In the genomic region with DNA sequence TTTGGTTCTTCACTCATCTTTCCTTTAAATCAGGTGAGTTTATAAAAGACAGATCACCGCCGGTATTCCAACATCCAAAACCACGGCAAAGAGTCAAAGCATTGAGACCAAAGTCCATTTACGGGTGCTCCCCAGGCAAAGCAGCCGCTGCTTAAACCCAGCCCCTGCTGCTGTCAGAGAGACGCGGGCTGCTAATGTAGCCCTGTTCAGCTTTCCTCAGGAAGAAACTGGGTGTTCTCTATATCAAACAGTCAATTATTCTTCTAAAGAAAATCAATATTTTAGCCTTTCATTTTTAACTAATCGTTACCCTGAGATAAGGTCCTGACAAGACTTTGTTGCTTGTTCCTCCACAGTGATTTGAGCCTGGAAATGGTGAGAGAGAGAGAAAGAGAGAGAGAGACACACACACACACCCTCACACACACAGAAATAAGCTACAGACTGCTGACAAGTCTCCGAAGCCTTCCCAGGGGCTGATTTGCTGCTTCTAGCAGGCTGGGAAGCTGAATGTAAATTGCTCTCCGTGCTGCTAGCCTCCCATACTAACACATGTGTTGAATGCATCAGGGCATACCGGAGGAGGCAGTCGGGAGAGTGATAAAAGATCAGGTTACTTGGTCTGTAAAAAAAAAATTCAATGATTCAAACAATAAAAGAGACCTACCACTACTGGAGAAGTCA, we compare ENCODE assay signal across 1 cellular context.
A peak's percentile ranks its signal among the peaks of the same experiment; 100 is the strongest.
TF ChIP-seq lines count a peak whose summit lies in the region.

No MANE protein-coding gene starts in this region.

TF ChIP-seq in HEK293, 187 proteins besides CTCF, POLR2A, EP300 and RAD21 (continued from another document and continues in another):
- TF ChIP-seq, protein P1, sequence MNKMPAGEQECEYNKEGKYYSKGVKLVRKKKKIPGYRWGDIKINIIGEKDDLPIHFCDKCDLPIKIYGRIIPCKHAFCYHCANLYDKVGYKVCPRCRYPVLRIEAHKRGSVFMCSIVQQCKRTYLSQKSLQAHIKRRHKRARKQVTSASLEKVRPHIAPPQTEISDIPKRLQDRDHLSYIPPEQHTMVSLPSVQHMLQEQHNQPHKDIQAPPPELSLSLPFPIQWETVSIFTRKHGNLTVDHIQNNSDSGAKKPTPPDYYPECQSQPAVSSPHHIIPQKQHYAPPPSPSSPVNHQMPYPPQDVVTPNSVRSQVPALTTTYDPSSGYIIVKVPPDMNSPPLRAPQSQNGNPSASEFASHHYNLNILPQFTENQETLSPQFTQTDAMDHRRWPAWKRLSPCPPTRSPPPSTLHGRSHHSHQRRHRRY (tag by site-specific recombination; IDR thresholded peaks at IDR 0.05) = no peak
- TF ChIP-seq SCRT2 (tag by site-specific recombination; IDR thresholded peaks at IDR 0.05) (peak; percentile 88), ZNF747 (tag by site-specific recombination; IDR thresholded peaks at IDR 0.05) (no peak), TRIM28 (IDR thresholded peaks at IDR 0.05; ENCODE audit: borderline replicate concordance, low read length) (peak; percentile 51; the same call in 1 of the 2 replicates), ZBTB17 (tag by site-specific recombination; IDR thresholded peaks at IDR 0.05) (peak; percentile 87), ZNF341 (tag by site-specific recombination; IDR thresholded peaks at IDR 0.05; ENCODE audit: low read depth) (no peak), ZNF677 (tag by site-specific recombination; IDR thresholded peaks at IDR 0.05) (no peak), ZNF214 (tag by site-specific recombination; IDR thresholded peaks at IDR 0.05; ENCODE audit: borderline replicate concordance) (no peak), SCRT1 (tag by site-specific recombination; IDR thresholded peaks at IDR 0.05; ENCODE audit: borderline replicate concordance) (peak; percentile 75), ZNF366 (tag by site-specific recombination; conservative IDR thresholded peaks at IDR 0.05) (peak; percentile 47), ZNF76 (tag by site-specific recombination; IDR thresholded peaks at IDR 0.05; ENCODE audit: borderline replicate concordance, low read depth) (peak; percentile 45; the same call in 1 of the 2 replicates), ZNF335 (tag by site-specific recombination; conservative IDR thresholded peaks at IDR 0.05) (peak; percentile 64), ZNF37A (tag by site-specific recombination; IDR thresholded peaks at IDR 0.05) (no peak), ZSCAN16 (tag by site-specific recombination; IDR thresholded peaks at IDR 0.05) (no peak), BCL11A (tag by site-specific recombination; IDR thresholded peaks at IDR 0.05; ENCODE audit: low read depth) (no peak), ZNF555 (tag by site-specific recombination; conservative IDR thresholded peaks at IDR 0.05) (no peak), ZFP37 (tag by site-specific recombination; IDR thresholded peaks at IDR 0.05) (peak; percentile 62; the same call in 1 of the 2 replicates), ZNF416 (tag by site-specific recombination; IDR thresholded peaks at IDR 0.05) (no peak), ZNF2 (tag by site-specific recombination; IDR thresholded peaks at IDR 0.05) (peak; percentile 45; the same call in 1 of the 2 replicates), ZNF394 (tag by site-specific recombination; IDR thresholded peaks at IDR 0.05; ENCODE audit: borderline replicate concordance) (peak; percentile 19; the same call in 1 of the 2 replicates), ZNF48 (tag by site-specific recombination; IDR thresholded peaks at IDR 0.05) (no peak), ZNF223 (tag by site-specific recombination; IDR thresholded peaks at IDR 0.05) (no peak), ZNF274 (IDR thresholded peaks at IDR 0.05; ENCODE audit: low read length) (no peak), ZNF274 (tag by site-specific recombination; IDR thresholded peaks at IDR 0.05; ENCODE audit: borderline replicate concordance) (no peak), ZNF776 (tag by site-specific recombination; IDR thresholded peaks at IDR 0.05; ENCODE audit: borderline replicate concordance) (no peak), ZNF16 (tag by site-specific recombination; IDR thresholded peaks at IDR 0.05; ENCODE audit: low read depth) (no peak), GLIS2 (tag by site-specific recombination; IDR thresholded peaks at IDR 0.05) (no peak), ZNF202 (tag by site-specific recombination; IDR thresholded peaks at IDR 0.05; ENCODE audit: borderline replicate concordance) (no peak), ZNF354C (tag by site-specific recombination; IDR thresholded peaks at IDR 0.05; ENCODE audit: borderline replicate concordance, low read depth) (no peak)
- TF ChIP-seq, protein P2, sequence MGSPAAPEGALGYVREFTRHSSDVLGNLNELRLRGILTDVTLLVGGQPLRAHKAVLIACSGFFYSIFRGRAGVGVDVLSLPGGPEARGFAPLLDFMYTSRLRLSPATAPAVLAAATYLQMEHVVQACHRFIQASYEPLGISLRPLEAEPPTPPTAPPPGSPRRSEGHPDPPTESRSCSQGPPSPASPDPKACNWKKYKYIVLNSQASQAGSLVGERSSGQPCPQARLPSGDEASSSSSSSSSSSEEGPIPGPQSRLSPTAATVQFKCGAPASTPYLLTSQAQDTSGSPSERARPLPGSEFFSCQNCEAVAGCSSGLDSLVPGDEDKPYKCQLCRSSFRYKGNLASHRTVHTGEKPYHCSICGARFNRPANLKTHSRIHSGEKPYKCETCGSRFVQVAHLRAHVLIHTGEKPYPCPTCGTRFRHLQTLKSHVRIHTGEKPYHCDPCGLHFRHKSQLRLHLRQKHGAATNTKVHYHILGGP (tag by site-specific recombination; IDR thresholded peaks at IDR 0.05) = no peak
- TF ChIP-seq, protein P3, sequence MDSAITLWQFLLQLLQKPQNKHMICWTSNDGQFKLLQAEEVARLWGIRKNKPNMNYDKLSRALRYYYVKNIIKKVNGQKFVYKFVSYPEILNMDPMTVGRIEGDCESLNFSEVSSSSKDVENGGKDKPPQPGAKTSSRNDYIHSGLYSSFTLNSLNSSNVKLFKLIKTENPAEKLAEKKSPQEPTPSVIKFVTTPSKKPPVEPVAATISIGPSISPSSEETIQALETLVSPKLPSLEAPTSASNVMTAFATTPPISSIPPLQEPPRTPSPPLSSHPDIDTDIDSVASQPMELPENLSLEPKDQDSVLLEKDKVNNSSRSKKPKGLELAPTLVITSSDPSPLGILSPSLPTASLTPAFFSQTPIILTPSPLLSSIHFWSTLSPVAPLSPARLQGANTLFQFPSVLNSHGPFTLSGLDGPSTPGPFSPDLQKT (IDR thresholded peaks at IDR 0.05; ENCODE audit: borderline replicate concordance, low read depth, low read length) = no peak
- TF ChIP-seq, protein P4, sequence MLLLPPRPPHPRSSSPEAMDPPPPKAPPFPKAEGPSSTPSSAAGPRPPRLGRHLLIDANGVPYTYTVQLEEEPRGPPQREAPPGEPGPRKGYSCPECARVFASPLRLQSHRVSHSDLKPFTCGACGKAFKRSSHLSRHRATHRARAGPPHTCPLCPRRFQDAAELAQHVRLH (tag by site-specific recombination; IDR thresholded peaks at IDR 0.05) = 0 out of 2 replicates have a peak, but pooled peaks have one; percentile 49
- TF ChIP-seq, protein P5, sequence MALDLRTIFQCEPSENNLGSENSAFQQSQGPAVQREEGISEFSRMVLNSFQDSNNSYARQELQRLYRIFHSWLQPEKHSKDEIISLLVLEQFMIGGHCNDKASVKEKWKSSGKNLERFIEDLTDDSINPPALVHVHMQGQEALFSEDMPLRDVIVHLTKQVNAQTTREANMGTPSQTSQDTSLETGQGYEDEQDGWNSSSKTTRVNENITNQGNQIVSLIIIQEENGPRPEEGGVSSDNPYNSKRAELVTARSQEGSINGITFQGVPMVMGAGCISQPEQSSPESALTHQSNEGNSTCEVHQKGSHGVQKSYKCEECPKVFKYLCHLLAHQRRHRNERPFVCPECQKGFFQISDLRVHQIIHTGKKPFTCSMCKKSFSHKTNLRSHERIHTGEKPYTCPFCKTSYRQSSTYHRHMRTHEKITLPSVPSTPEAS (tag by site-specific recombination; IDR thresholded peaks at IDR 0.05) = peak; percentile 90
- TF ChIP-seq, protein P6, sequence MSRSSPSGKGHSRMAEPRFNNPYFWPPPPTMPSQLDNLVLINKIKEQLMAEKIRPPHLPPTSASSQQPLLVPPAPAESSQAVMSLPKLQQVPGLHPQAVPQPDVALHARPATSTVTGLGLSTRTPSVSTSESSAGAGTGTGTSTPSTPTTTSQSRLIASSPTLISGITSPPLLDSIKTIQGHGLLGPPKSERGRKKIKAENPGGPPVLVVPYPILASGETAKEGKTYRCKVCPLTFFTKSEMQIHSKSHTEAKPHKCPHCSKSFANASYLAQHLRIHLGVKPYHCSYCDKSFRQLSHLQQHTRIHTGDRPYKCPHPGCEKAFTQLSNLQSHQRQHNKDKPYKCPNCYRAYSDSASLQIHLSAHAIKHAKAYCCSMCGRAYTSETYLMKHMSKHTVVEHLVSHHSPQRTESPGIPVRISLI (tag by site-specific recombination; IDR thresholded peaks at IDR 0.05) = peak; percentile 65; the same call in 1 of the 2 replicates
- TF ChIP-seq, protein P7, sequence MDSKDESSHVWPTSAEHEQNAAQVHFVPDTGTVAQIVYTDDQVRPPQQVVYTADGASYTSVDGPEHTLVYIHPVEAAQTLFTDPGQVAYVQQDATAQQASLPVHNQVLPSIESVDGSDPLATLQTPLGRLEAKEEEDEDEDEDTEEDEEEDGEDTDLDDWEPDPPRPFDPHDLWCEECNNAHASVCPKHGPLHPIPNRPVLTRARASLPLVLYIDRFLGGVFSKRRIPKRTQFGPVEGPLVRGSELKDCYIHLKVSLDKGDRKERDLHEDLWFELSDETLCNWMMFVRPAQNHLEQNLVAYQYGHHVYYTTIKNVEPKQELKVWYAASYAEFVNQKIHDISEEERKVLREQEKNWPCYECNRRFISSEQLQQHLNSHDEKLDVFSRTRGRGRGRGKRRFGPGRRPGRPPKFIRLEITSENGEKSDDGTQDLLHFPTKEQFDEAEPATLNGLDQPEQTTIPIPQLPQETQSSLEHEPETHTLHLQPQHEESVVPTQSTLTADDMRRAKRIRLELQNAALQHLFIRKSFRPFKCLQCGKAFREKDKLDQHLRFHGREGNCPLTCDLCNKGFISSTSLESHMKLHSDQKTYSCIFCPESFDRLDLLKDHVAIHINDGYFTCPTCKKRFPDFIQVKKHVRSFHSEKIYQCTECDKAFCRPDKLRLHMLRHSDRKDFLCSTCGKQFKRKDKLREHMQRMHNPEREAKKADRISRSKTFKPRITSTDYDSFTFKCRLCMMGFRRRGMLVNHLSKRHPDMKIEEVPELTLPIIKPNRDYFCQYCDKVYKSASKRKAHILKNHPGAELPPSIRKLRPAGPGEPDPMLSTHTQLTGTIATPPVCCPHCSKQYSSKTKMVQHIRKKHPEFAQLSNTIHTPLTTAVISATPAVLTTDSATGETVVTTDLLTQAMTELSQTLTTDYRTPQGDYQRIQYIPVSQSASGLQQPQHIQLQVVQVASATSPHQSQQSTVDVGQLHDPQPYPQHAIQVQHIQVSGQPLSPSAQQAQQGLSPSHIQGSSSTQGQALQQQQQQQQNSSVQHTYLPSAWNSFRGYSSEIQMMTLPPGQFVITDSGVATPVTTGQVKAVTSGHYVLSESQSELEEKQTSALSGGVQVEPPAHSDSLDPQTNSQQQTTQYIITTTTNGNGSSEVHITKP (tag by site-specific recombination; IDR thresholded peaks at IDR 0.05) = peak; percentile 34; the same call in 1 of the 2 replicates
- TF ChIP-seq, protein P8, sequence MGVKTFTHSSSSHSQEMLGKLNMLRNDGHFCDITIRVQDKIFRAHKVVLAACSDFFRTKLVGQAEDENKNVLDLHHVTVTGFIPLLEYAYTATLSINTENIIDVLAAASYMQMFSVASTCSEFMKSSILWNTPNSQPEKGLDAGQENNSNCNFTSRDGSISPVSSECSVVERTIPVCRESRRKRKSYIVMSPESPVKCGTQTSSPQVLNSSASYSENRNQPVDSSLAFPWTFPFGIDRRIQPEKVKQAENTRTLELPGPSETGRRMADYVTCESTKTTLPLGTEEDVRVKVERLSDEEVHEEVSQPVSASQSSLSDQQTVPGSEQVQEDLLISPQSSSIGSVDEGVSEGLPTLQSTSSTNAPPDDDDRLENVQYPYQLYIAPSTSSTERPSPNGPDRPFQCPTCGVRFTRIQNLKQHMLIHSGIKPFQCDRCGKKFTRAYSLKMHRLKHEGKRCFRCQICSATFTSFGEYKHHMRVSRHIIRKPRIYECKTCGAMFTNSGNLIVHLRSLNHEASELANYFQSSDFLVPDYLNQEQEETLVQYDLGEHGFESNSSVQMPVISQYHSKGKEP (tag by site-specific recombination; IDR thresholded peaks at IDR 0.05) = peak; percentile 59; the same call in 1 of the 2 replicates
- TF ChIP-seq, protein P9, sequence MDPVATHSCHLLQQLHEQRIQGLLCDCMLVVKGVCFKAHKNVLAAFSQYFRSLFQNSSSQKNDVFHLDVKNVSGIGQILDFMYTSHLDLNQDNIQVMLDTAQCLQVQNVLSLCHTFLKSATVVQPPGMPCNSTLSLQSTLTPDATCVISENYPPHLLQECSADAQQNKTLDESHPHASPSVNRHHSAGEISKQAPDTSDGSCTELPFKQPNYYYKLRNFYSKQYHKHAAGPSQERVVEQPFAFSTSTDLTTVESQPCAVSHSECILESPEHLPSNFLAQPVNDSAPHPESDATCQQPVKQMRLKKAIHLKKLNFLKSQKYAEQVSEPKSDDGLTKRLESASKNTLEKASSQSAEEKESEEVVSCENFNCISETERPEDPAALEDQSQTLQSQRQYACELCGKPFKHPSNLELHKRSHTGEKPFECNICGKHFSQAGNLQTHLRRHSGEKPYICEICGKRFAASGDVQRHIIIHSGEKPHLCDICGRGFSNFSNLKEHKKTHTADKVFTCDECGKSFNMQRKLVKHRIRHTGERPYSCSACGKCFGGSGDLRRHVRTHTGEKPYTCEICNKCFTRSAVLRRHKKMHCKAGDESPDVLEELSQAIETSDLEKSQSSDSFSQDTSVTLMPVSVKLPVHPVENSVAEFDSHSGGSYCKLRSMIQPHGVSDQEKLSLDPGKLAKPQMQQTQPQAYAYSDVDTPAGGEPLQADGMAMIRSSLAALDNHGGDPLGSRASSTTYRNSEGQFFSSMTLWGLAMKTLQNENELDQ (tag by site-specific recombination; IDR thresholded peaks at IDR 0.05; ENCODE audit: low read depth) = no peak
